ENCODE assay signal across 11 cellular contexts in genomic region chr12:111792155-111792876, GRCh38. TPM values are rescaled to one million over a fixed set of nuclear protein-coding genes. Genes with fewer than 3 reads are reported as not detected.
DNase-seq lines count a peak whose midpoint lies in the region; TF ChIP-seq lines count a peak whose summit lies in the region.
"Had no signal": no experiment of that assay in that cellular context is flagged by ENCODE, and none has a peak within 500 bp of the region (broad histone marks: within the 10 kb centered on the region; RNA-seq: fewer than 3 reads in every experiment).

No MANE protein-coding gene starts in this region.

- H3K9ac ChIP-seq in adipocyte (ENCODE audit: low read length) = peak overlapping the region; percentile 25

- H3K4me3 ChIP-seq in BE2C (ENCODE audit: low read depth, low read length) = no peak overlapping the region
- H3K4me3 ChIP-seq in adipocyte (ENCODE audit: low read length) = no peak overlapping the region
- H3K4me3 ChIP-seq in ovary = no peak overlapping the region
- H3K4me3 ChIP-seq: skin epidermis had no signal

- TF ChIP-seq EP300 in ovary (IDR thresholded peaks at IDR 0.05) = no peak

- CTCF ChIA-PET in activated naive CD4-positive, alpha-beta T cell treated with anti-CD3 and anti-CD28 coated beads for 36 hours (lab: Charles Lee) = interaction anchor here (0.6 kb wide), 1 partner anchor 319 kb away, joined by 4 read pairs; no protein-coding TSS in a partner anchor

- peak; percentile 43 for DNase-seq in BE2C
- no peak for DNase-seq in adipocyte (ENCODE audit: low read depth)
- peak; percentile 82 for DNase-seq in cardiac septum (ENCODE audit: low spot score)
- DNase-seq in ovary = peak; percentile 85 to 93 (median 92)
- DNase-seq in activated naive CD4-positive, alpha-beta T cell treated with anti-CD3 and anti-CD28 coated beads for 36 hours = no peak
- no peak for DNase-seq in NCI-H510A treated with DMSO at 0.1 percent for 48 hours (lab: John Stamatoyannopoulos, UW)
- no peak for DNase-seq in HuH-7.5 (ENCODE audit: low spot score)
- no peak for DNase-seq in NCI-H1105 treated with DMSO at 0.1 percent for 48 hours (lab: John Stamatoyannopoulos, UW)
- DNase-seq: NCI-H446 treated with DMSO at 0.1 percent for 48 hours had no signal

- H3K27me3 ChIP-seq in BE2C = no peaks in the 10 kb centered on the region
- H3K27me3 ChIP-seq in adipocyte (replicated peaks; ENCODE audit: control insufficient read depth, insufficient read depth, low read length) = no peaks in the 10 kb centered on the region
- H3K27me3 ChIP-seq in ovary = no peaks in the 10 kb centered on the region

- 59 to 71% (median 63%) methylated on average over 25 to 27 of the region's 27 CpGs for WGBS in ovary, 3 donors

- no peaks in the 10 kb centered on the region for H3K4me1 ChIP-seq in BE2C
- peaks cover 20% of the 10 kb centered on the region for H3K4me1 ChIP-seq in adipocyte (ENCODE audit: control insufficient read depth, insufficient read depth, low read length)
- H3K4me1 ChIP-seq in ovary (ENCODE audit: insufficient read depth) = peaks cover 12% of the 10 kb centered on the region

- peak overlapping the region; percentile 55 to 82 for H3K27ac ChIP-seq in ovary

- H3K36me3 ChIP-seq in BE2C = peaks cover 51% of the 10 kb centered on the region
- H3K36me3 ChIP-seq in adipocyte (ENCODE audit: control insufficient read depth, insufficient read depth, low read length, severe bottlenecking) = peaks cover 56% of the 10 kb centered on the region
- H3K36me3 ChIP-seq in ovary = no peaks in the 10 kb centered on the region

- no peaks in the 10 kb centered on the region for H3K27me3 Mint-ChIP-seq in activated naive CD4-positive, alpha-beta T cell treated with anti-CD3 and anti-CD28 coated beads for 36 hours (ENCODE audit: low read depth)

- no peak for TF ChIP-seq POLR2A in ovary (IDR thresholded peaks at IDR 0.05)

- intact Hi-C loops in cardiac septum (cut with DNase I) = no loop called here
- intact Hi-C loops in ovary (cut with DNase I) = no loop called here
- intact Hi-C loops in activated naive CD4-positive, alpha-beta T cell treated with anti-CD3 and anti-CD28 coated beads for 36 hours (cut with micrococcal nuclease) = no loop called here

- H3K9me3 Mint-ChIP-seq in activated naive CD4-positive, alpha-beta T cell treated with anti-CD3 and anti-CD28 coated beads for 36 hours = no peaks in the 10 kb centered on the region
- H3K9me3 Mint-ChIP-seq: activated T-helper 1 cell treated with anti-CD3 and anti-CD28 coated beads, Interleukin-12 subunit alpha, Interleukin-12 subunit beta, Interleukin-2, Interleukin-4 antibody, amounts not matched to agents 30 ng/mL and 10 ng/mL and 1 ng/mL, durations not matched to agents 14 hours and 24 hours and 36 hours had no signal

- TF ChIP-seq CTCF in BE2C (IDR thresholded peaks at IDR 0.05; ENCODE audit: low read depth, low read length) = no peak
- no peak for TF ChIP-seq CTCF in ovary (IDR thresholded peaks at IDR 0.05)

- H3K4me1 Mint-ChIP-seq in activated naive CD4-positive, alpha-beta T cell treated with anti-CD3 and anti-CD28 coated beads for 36 hours (ENCODE audit: low read depth) = no peaks in the 10 kb centered on the region

- H3K27ac Mint-ChIP-seq in activated naive CD4-positive, alpha-beta T cell treated with anti-CD3 and anti-CD28 coated beads for 36 hours = no peak overlapping the region
- H3K27ac Mint-ChIP-seq: activated T-helper 1 cell treated with anti-CD3 and anti-CD28 coated beads, Interleukin-12 subunit alpha, Interleukin-12 subunit beta, Interleukin-2, Interleukin-4 antibody, amounts not matched to agents 30 ng/mL and 10 ng/mL and 1 ng/mL, durations not matched to agents 14 hours and 24 hours and 36 hours had no signal

- H3K36me3 Mint-ChIP-seq in activated naive CD4-positive, alpha-beta T cell treated with anti-CD3 and anti-CD28 coated beads for 36 hours (ENCODE audit: low read depth) = no peaks in the 10 kb centered on the region

- H3K9me3 ChIP-seq in BE2C = no peaks in the 10 kb centered on the region
- H3K9me3 ChIP-seq in adipocyte (ENCODE audit: control insufficient read depth, low read length) = no peaks in the 10 kb centered on the region
- no peaks in the 10 kb centered on the region for H3K9me3 ChIP-seq in ovary

- H3K4me3 Mint-ChIP-seq in activated naive CD4-positive, alpha-beta T cell treated with anti-CD3 and anti-CD28 coated beads for 36 hours = no peak overlapping the region
- H3K4me3 Mint-ChIP-seq: activated T-helper 1 cell treated with anti-CD3 and anti-CD28 coated beads, Interleukin-12 subunit alpha, Interleukin-12 subunit beta, Interleukin-2, Interleukin-4 antibody, amounts not matched to agents 30 ng/mL and 10 ng/mL and 1 ng/mL, durations not matched to agents 14 hours and 24 hours and 36 hours had no signal

RNA-seq across cellular contexts. Expression of gene ALDH2, which starts 25.6 kb away (rescaled TPM):
- polyA plus RNA-seq in BE2C (2012; ENCODE audit: insufficient read depth, insufficient read length, low read depth) = 103 TPM
- total RNA-seq in cardiac septum = 168 TPM
- total RNA-seq in ovary = 100 to 1,000 TPM in 5 of 7 donors, 10 to 100 TPM in 2; 46.7 to 154 (median 120) TPM
- 100 to 1,000 TPM in 1 of 2 donors, 10 to 100 TPM in 1; 59.2 to 115 TPM for polyA plus RNA-seq in ovary
- total RNA-seq in activated naive CD4-positive, alpha-beta T cell treated with anti-CD3 and anti-CD28 coated beads for 36 hours = 1 to 10 TPM; 4.0 to 4.6 TPM

RNA-seq across cellular contexts. Expression of gene MAPKAPK5, which starts 49.7 kb away (rescaled TPM):
- polyA plus RNA-seq in BE2C (2012; ENCODE audit: insufficient read depth, insufficient read length, low read depth) = 55.5 TPM
- total RNA-seq in cardiac septum (25.7 TPM), ovary (10 to 100 TPM; 35.6 to 52.5 (median 39.0) TPM)
- 10 to 100 TPM; 20.0 to 21.8 TPM for polyA plus RNA-seq in ovary
- total RNA-seq in activated naive CD4-positive, alpha-beta T cell treated with anti-CD3 and anti-CD28 coated beads for 36 hours = 10 to 100 TPM; 41.9 to 43.6 TPM

Comparison
In these comparisons a context has a peak if more than half of its experiments do, and no peak if none do; other contexts are left out.
1. DNase-seq: peak in BE2C (single experiment), cardiac septum (single experiment) and ovary (5 of 5); none in adipocyte (single experiment), activated naive CD4-positive, alpha-beta T cell treated with anti-CD3 and anti-CD28 coated beads for 36 hours (single experiment), NCI-H510A treated with DMSO at 0.1 percent for 48 hours (single experiment), HuH-7.5 (single experiment) and NCI-H1105 treated with DMSO at 0.1 percent for 48 hours (single experiment).
2. RNA of gene ALDH2, which starts 25.6 kb away (total RNA-seq): 168 TPM in cardiac septum (single experiment) and 46.7 to 154 TPM in ovary; 4.0 to 4.6 TPM in activated naive CD4-positive, alpha-beta T cell treated with anti-CD3 and anti-CD28 coated beads for 36 hours; every median in the first group is over 4 times any median in the second.